Comparison of ENCODE assay signal across 1 cellular context in the genomic region with DNA sequence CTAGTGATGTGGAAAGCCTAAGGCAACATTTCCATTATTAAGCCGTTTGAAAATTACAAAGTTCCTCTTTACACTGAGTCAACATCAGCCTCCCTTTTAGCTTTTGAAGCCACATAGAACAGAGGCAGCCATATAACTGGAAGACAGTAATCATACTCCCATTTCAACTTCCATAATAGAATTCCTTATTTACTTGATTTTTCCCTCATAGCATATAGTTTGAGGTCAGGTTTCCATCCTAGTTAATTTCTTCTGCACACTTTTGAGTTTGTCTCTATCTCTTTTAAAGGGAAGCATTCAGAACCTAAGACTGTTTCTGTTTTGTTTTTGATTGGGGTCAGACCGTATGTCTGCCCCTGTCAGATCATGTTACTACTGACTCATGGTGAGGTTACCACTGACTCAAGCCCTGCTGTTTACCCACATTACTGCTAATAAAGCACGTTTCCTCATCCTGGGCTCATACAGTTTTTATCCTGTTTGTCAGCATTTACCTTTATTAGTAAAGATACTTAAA.
TF ChIP-seq lines count a peak whose summit lies in the region.

No MANE protein-coding gene starts in this region.

TF ChIP-seq in HepG2, 621 proteins besides CTCF, POLR2A, EP300 and RAD21 (continued from another document):
- TF ChIP-seq, protein P1, sequence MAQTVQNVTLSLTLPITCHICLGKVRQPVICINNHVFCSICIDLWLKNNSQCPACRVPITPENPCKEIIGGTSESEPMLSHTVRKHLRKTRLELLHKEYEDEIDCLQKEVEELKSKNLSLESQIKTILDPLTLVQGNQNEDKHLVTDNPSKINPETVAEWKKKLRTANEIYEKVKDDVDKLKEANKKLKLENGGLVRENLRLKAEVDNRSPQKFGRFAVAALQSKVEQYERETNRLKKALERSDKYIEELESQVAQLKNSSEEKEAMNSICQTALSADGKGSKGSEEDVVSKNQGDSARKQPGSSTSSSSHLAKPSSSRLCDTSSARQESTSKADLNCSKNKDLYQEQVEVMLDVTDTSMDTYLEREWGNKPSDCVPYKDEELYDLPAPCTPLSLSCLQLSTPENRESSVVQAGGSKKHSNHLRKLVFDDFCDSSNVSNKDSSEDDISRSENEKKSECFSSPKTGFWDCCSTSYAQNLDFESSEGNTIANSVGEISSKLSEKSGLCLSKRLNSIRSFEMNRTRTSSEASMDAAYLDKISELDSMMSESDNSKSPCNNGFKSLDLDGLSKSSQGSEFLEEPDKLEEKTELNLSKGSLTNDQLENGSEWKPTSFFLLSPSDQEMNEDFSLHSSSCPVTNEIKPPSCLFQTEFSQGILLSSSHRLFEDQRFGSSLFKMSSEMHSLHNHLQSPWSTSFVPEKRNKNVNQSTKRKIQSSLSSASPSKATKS (CRISPR knock-in tag; IDR thresholded peaks at IDR 0.05) = 0 out of 2 replicates have a peak, but pooled peaks have one; percentile 29
- peak; percentile 26; the same call in 1 of the 2 replicates for TF ChIP-seq HNF4A (CRISPR knock-in tag; IDR thresholded peaks at IDR 0.05)
- no peak for TF ChIP-seq ZMYM3 (CRISPR knock-in tag; IDR thresholded peaks at IDR 0.05)
- peak; percentile 22; the same call in 1 of the 2 replicates for TF ChIP-seq ETV5 (CRISPR knock-in tag; IDR thresholded peaks at IDR 0.05; ENCODE audit: borderline replicate concordance)
- peak; percentile 69; the same call in 1 of the 2 replicates for TF ChIP-seq JUN (CRISPR knock-in tag; IDR thresholded peaks at IDR 0.05)
- no peak for TF ChIP-seq MED8 (CRISPR knock-in tag; IDR thresholded peaks at IDR 0.05; ENCODE audit: insufficient replicate concordance)
- TF ChIP-seq HOXA7 (CRISPR knock-in tag; IDR thresholded peaks at IDR 0.05) = no peak
- TF ChIP-seq, protein P2, sequence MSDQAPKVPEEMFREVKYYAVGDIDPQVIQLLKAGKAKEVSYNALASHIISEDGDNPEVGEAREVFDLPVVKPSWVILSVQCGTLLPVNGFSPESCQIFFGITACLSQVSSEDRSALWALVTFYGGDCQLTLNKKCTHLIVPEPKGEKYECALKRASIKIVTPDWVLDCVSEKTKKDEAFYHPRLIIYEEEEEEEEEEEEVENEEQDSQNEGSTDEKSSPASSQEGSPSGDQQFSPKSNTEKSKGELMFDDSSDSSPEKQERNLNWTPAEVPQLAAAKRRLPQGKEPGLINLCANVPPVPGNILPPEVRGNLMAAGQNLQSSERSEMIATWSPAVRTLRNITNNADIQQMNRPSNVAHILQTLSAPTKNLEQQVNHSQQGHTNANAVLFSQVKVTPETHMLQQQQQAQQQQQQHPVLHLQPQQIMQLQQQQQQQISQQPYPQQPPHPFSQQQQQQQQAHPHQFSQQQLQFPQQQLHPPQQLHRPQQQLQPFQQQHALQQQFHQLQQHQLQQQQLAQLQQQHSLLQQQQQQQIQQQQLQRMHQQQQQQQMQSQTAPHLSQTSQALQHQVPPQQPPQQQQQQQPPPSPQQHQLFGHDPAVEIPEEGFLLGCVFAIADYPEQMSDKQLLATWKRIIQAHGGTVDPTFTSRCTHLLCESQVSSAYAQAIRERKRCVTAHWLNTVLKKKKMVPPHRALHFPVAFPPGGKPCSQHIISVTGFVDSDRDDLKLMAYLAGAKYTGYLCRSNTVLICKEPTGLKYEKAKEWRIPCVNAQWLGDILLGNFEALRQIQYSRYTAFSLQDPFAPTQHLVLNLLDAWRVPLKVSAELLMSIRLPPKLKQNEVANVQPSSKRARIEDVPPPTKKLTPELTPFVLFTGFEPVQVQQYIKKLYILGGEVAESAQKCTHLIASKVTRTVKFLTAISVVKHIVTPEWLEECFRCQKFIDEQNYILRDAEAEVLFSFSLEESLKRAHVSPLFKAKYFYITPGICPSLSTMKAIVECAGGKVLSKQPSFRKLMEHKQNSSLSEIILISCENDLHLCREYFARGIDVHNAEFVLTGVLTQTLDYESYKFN (CRISPR knock-in tag; conservative IDR thresholded peaks at IDR 0.05) = peak; percentile 64; the same call in 1 of the 2 replicates
- TF ChIP-seq, protein P3, sequence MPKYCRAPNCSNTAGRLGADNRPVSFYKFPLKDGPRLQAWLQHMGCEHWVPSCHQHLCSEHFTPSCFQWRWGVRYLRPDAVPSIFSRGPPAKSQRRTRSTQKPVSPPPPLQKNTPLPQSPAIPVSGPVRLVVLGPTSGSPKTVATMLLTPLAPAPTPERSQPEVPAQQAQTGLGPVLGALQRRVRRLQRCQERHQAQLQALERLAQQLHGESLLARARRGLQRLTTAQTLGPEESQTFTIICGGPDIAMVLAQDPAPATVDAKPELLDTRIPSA (CRISPR knock-in tag; IDR thresholded peaks at IDR 0.05; ENCODE audit: borderline replicate concordance) = no peak
- TF ChIP-seq SOX5 (CRISPR knock-in tag; IDR thresholded peaks at IDR 0.05; ENCODE audit: borderline replicate concordance) = peak; percentile 62; the same call in 1 of the 2 replicates
- TF ChIP-seq, protein P4, sequence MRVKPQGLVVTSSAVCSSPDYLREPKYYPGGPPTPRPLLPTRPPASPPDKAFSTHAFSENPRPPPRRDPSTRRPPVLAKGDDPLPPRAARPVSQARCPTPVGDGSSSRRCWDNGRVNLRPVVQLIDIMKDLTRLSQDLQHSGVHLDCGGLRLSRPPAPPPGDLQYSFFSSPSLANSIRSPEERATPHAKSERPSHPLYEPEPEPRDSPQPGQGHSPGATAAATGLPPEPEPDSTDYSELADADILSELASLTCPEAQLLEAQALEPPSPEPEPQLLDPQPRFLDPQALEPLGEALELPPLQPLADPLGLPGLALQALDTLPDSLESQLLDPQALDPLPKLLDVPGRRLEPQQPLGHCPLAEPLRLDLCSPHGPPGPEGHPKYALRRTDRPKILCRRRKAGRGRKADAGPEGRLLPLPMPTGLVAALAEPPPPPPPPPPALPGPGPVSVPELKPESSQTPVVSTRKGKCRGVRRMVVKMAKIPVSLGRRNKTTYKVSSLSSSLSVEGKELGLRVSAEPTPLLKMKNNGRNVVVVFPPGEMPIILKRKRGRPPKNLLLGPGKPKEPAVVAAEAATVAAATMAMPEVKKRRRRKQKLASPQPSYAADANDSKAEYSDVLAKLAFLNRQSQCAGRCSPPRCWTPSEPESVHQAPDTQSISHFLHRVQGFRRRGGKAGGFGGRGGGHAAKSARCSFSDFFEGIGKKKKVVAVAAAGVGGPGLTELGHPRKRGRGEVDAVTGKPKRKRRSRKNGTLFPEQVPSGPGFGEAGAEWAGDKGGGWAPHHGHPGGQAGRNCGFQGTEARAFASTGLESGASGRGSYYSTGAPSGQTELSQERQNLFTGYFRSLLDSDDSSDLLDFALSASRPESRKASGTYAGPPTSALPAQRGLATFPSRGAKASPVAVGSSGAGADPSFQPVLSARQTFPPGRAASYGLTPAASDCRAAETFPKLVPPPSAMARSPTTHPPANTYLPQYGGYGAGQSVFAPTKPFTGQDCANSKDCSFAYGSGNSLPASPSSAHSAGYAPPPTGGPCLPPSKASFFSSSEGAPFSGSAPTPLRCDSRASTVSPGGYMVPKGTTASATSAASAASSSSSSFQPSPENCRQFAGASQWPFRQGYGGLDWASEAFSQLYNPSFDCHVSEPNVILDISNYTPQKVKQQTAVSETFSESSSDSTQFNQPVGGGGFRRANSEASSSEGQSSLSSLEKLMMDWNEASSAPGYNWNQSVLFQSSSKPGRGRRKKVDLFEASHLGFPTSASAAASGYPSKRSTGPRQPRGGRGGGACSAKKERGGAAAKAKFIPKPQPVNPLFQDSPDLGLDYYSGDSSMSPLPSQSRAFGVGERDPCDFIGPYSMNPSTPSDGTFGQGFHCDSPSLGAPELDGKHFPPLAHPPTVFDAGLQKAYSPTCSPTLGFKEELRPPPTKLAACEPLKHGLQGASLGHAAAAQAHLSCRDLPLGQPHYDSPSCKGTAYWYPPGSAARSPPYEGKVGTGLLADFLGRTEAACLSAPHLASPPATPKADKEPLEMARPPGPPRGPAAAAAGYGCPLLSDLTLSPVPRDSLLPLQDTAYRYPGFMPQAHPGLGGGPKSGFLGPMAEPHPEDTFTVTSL (CRISPR knock-in tag; IDR thresholded peaks at IDR 0.05; ENCODE audit: borderline replicate concordance) = peak; percentile 56; the same call in 1 of the 2 replicates
- TF ChIP-seq RARA (CRISPR knock-in tag; IDR thresholded peaks at IDR 0.05) = peak; percentile 73
- TF ChIP-seq, protein P5, sequence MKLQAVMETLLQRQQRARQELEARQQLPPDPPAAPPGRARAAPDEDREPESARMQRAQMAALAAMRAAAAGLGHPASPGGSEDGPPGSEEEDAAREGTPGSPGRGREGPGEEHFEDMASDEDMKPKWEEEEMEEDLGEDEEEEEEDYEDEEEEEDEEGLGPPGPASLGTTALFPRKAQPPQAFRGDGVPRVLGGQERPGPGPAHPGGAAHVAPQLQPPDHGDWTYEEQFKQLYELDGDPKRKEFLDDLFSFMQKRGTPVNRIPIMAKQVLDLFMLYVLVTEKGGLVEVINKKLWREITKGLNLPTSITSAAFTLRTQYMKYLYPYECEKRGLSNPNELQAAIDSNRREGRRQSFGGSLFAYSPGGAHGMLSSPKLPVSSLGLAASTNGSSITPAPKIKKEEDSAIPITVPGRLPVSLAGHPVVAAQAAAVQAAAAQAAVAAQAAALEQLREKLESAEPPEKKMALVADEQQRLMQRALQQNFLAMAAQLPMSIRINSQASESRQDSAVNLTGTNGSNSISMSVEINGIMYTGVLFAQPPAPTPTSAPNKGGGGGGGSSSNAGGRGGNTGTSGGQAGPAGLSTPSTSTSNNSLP (IDR thresholded peaks at IDR 0.05; ENCODE audit: low read depth, low read length) = peak; percentile 79
- peak; percentile 51 for TF ChIP-seq MIXL1 (CRISPR knock-in tag; IDR thresholded peaks at IDR 0.05)
